In the genomic region with DNA sequence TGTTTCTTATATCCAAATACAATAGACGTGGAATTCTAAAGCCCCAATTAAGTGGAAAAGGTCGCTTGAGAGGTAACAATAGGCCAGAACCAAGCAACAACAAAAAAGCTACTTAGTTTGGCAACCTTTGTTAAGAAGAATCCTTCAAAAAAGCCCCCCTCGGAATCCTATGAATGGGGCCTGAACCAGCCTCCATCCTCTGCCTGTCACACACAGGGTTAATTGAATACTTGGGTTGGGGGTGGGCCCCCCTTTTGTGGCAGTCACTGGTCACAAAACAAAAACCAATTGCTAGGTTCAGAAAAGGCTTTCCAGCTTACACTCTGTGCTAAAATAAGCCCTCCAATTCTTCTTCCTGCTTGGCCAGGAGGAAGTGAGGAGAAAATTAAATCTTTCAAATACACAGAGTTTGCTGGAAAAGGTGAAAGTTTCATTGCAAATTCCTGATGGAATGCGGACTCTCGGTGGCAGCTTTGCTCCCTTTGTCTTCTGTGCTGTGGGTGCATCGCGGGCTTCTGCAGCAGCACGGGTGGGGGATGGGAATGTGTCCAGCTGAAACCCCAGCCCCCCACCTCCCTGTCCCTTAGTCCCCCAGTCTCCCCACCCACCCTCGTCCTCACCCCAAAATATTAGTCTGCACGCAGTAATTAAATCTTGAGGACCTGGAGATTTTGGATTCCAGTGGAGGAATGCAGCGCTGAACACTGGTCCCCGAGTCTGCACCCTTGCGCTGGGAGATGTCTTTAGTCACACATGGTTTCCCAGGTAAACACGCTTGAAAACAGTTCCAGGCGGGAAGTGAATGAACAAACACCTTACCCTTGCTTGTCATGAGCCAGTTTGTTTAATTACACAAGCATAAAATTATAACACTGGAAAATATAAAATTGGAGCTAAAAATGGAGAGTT, we compare ENCODE assay signal across 23 cellular contexts.
A peak's percentile ranks its signal among the peaks of the same experiment; 100 is the strongest.
DNase-seq lines count a peak whose midpoint lies in the region; ATAC-seq and TF ChIP-seq lines count a peak whose summit lies in the region.
"Had no signal": no experiment of that assay in that cellular context is flagged by ENCODE, and none has a peak within 500 bp of the region (broad histone marks: within the 10 kb centered on the region; RNA-seq: fewer than 3 reads in every experiment).

No MANE protein-coding gene starts in this region.

- no peak for ATAC-seq in Right ventricle myocardium inferior
- ATAC-seq: activated CD8-positive, alpha-beta T cell treated with anti-CD3 and anti-CD28 coated beads, Interleukin-2, amount 10 ng/mL, durations not matched to agents 7 days and 5 days; naive thymus-derived CD8-positive, alpha-beta T cell; right lobe of liver had no signal

- H3K27me3 ChIP-seq in H7 (ENCODE audit: control insufficient read depth, insufficient read depth, low read length), result no peaks in the 10 kb centered on the region
- H3K27me3 ChIP-seq: cardiac muscle cell, colonic mucosa, esophagus squamous epithelium, right lobe of liver, upper lobe of left lung had no signal

- peaks cover 11% of the 10 kb centered on the region for H3K27me3 Mint-ChIP-seq in progenitor cell of endocrine pancreas
- H3K27me3 Mint-ChIP-seq: activated naive CD8-positive, alpha-beta T cell had no signal

- H3K36me3 Mint-ChIP-seq in progenitor cell of endocrine pancreas (ENCODE audit: insufficient read depth), result no peaks in the 10 kb centered on the region
- H3K36me3 Mint-ChIP-seq: activated naive CD8-positive, alpha-beta T cell; naive thymus-derived CD8-positive, alpha-beta T cell had no signal

- DNase-seq in H7 (peak; percentile 51), iPS-NIHi11 (ENCODE audit: low spot score) (peak; percentile 50), progenitor cell of endocrine pancreas (ENCODE audit: low spot score, unreplicated experiment) (no peak), SHP77 treated with DMSO at 0.1 percent for 48 hours (lab: John Stamatoyannopoulos, UW) (no peak), Right ventricle myocardium inferior (ENCODE audit: missing footprints) (no peak)
- DNase-seq in activated CD4-positive, alpha-beta T cell treated with anti-CD3 and anti-CD28 coated beads for 1 hour, result no peak
- DNase-seq: activated CD8-positive, alpha-beta T cell treated with anti-CD3 and anti-CD28 coated beads, Interleukin-2, amount 10 ng/mL, durations not matched to agents 7 days and 5 days; anterior cingulate cortex; colonic mucosa; esophagus squamous epithelium; foreskin melanocyte; HFFc6; naive thymus-derived CD8-positive, alpha-beta T cell; NCI-H226; NCI-H774; right lobe of liver; RPMI8226; stimulated activated CD4-positive, alpha-beta T cell treated with anti-CD3 and anti-CD28 coated beads, Interleukin-2, amount 100 ng/mL, for 48 hours; upper lobe of left lung had no signal

- H3K4me3 ChIP-seq in H7 (ENCODE audit: insufficient read depth, low read depth, low read length), result no peak overlapping the region
- H3K4me3 ChIP-seq: cardiac muscle cell, colonic mucosa, esophagus squamous epithelium, right lobe of liver, upper lobe of left lung had no signal

- peak overlapping the region; percentile 62 for H3K27ac ChIP-seq in VCaP
- H3K27ac ChIP-seq: cardiac muscle cell, colonic mucosa, esophagus squamous epithelium, parathyroid adenoma, right lobe of liver, upper lobe of left lung had no signal

- no peaks in the 10 kb centered on the region for H3K9me3 Mint-ChIP-seq in progenitor cell of endocrine pancreas (ENCODE audit: low read depth)

- peaks cover 21% of the 10 kb centered on the region for H3K4me1 Mint-ChIP-seq in progenitor cell of endocrine pancreas (ENCODE audit: low read depth)
- H3K4me1 Mint-ChIP-seq: naive thymus-derived CD8-positive, alpha-beta T cell had no signal

- peak overlapping the region; percentile 33 for H3K4me3 Mint-ChIP-seq in progenitor cell of endocrine pancreas (ENCODE audit: low read depth)
- H3K4me3 Mint-ChIP-seq: activated CD8-positive, alpha-beta T cell treated with anti-CD3 and anti-CD28 coated beads, Interleukin-2, amount 10 ng/mL, durations not matched to agents 7 days and 5 days; activated naive CD8-positive, alpha-beta T cell; HFFc6; naive thymus-derived CD8-positive, alpha-beta T cell had no signal

- TF ChIP-seq CTCF in VCaP (conservative IDR thresholded peaks at IDR 0.05), result no peak
- TF ChIP-seq CTCF in progenitor cell of endocrine pancreas (IDR thresholded peaks at IDR 0.05; ENCODE audit: unreplicated experiment), result no peak

- H3K36me3 ChIP-seq in H7 (replicated peaks; ENCODE audit: control insufficient read depth, insufficient read depth, low read length), result no peaks in the 10 kb centered on the region
- H3K36me3 ChIP-seq: cardiac muscle cell, colonic mucosa, esophagus squamous epithelium, right lobe of liver, upper lobe of left lung had no signal

- H3K27ac Mint-ChIP-seq in progenitor cell of endocrine pancreas, result peak overlapping the region; percentile 83
- H3K27ac Mint-ChIP-seq: activated CD8-positive, alpha-beta T cell treated with anti-CD3 and anti-CD28 coated beads, Interleukin-2, amount 10 ng/mL, durations not matched to agents 7 days and 5 days; activated naive CD8-positive, alpha-beta T cell; HFFc6; naive thymus-derived CD8-positive, alpha-beta T cell had no signal

- intact Hi-C loops in Right ventricle myocardium inferior (cut with DNase I), result loop anchor here (10.0 kb wide), 1 partner anchor 128 kb away; no protein-coding TSS in a partner anchor

Comparison
In these comparisons a context has a peak if more than half of its experiments do, and no peak if none do; other contexts are left out.
1. DNase-seq: peak in H7 (single experiment) and iPS-NIHi11 (single experiment); none in progenitor cell of endocrine pancreas (single experiment), SHP77 treated with DMSO at 0.1 percent for 48 hours (single experiment), Right ventricle myocardium inferior (single experiment) and activated CD4-positive, alpha-beta T cell treated with anti-CD3 and anti-CD28 coated beads for 1 hour (single experiment).